15 cellular contexts compared by ENCODE assay signal in genomic region chr18:45423664-45424063, GRCh38.
DNase-seq lines count a peak whose midpoint lies in the region.
"Had no signal": no experiment of that assay in that cellular context is flagged by ENCODE, and none has a peak within 500 bp of the region (broad histone marks: within the 10 kb centered on the region; RNA-seq: fewer than 3 reads in every experiment).

No MANE protein-coding gene starts in this region.

- peak; percentile 12 for DNase-seq in AG08395 (ENCODE audit: low spot score)
- peak; percentile 32 for DNase-seq in GM04504 (ENCODE audit: low read depth)
- DNase-seq in NCI-H2081 (lab: John Stamatoyannopoulos, UW) = peak; percentile 19 to 62
- DNase-seq in NCI-H748 treated with DMSO at 0.1 percent for 48 hours (lab: John Stamatoyannopoulos, UW) = peak; percentile 58
- DNase-seq in head of caudate nucleus = no peak
- DNase-seq in SKM-1 treated with dmso at 0.1 percent for 144 hours (lab: John Stamatoyannopoulos, UW; ENCODE audit: unreplicated experiment) = no peak
- DNase-seq in AG20443 (ENCODE audit: low spot score) = no peak
- no peak for DNase-seq in GM19240 (ENCODE audit: insufficient read length, low spot score)
- DNase-seq: activated CD8-positive, alpha-beta memory T cell treated with anti-CD3 and anti-CD28 coated beads for 24 hours; activated naive CD4-positive, alpha-beta T cell treated with anti-CD3 and anti-CD28 coated beads, Interleukin-2, amount 50 U/mL, for 16 hours; activated T-cell treated with anti-CD3 and anti-CD28 coated beads, Interleukin-2, amount 50 U/mL, for 48 hours; anterior cingulate cortex; C1 segment of cervical spinal cord; dermis blood vessel endothelial cell; mucosa of descending colon had no signal

- intact Hi-C loops in head of caudate nucleus (cut with DNase I) = no loop called here

Comparison
In these comparisons a context has a peak if more than half of its experiments do, and no peak if none do; other contexts are left out.
1. DNase-seq: peak in AG08395 (single experiment), GM04504 (single experiment), NCI-H2081 (2 of 2) and NCI-H748 treated with DMSO at 0.1 percent for 48 hours (single experiment); none in head of caudate nucleus (0 of 42), SKM-1 treated with dmso at 0.1 percent for 144 hours (single experiment), AG20443 (single experiment) and GM19240 (single experiment).